Comparison of ENCODE assay signal across 8 cellular contexts in genomic region chr9:2158111-2158610, GRCh38.
DNase-seq lines count a peak whose midpoint lies in the region; ATAC-seq and TF ChIP-seq lines count a peak whose summit lies in the region.

No MANE protein-coding gene starts in this region.

- TF ChIP-seq CTCF in LNCaP clone FGC (IDR thresholded peaks at IDR 0.05; ENCODE audit: control insufficient read depth, extremely low read depth, insufficient read depth) = no peak
- no peak for TF ChIP-seq CTCF in colonic mucosa (IDR thresholded peaks at IDR 0.05)

- peak overlapping the region; percentile 99 for H3K4me2 ChIP-seq in GM23248 (ENCODE audit: unreplicated experiment)

- H3K79me2 ChIP-seq in GM23248 (ENCODE audit: insufficient read depth) = peaks cover 82% of the 10 kb centered on the region

- intact Hi-C loops in colonic mucosa (cut with DNase I) = no loop called here

- H4K20me1 ChIP-seq in GM23248 (ENCODE audit: insufficient read depth) = no peaks in the 10 kb centered on the region

- peak overlapping the region; percentile 85 for H2AFZ ChIP-seq in GM23248

- peak; percentile 44 for DNase-seq in ELF-1 (ENCODE audit: low read depth, low spot score)
- peak; percentile 80 for DNase-seq in GM23248
- peak; percentile 38 for DNase-seq in LNCaP clone FGC (ENCODE audit: low read depth)
- peak in 3 of 5 experiments; percentile 14 to 88 (median 43) for DNase-seq in T-helper 2 cell
- peak; percentile 57 for DNase-seq in colonic mucosa
- no peak for DNase-seq in left lobe of liver (ENCODE audit: low spot score)
- DNase-seq in stimulated activated CD4-positive, alpha-beta T cell treated with anti-CD3 and anti-CD28 coated beads, Interleukin-4, amount 100 ng/mL, for 1 hour = peak; percentile 35
- no peak for DNase-seq in GM19240 (ENCODE audit: insufficient read length, low spot score)

- peaks cover 17% of the 10 kb centered on the region for H3K4me1 ChIP-seq in GM23248 (ENCODE audit: insufficient read depth)
- peaks cover 3% of the 10 kb centered on the region for H3K4me1 ChIP-seq in colonic mucosa

- H3K4me3 ChIP-seq in GM23248 = peak overlapping the region; percentile 76
- peak overlapping the region; percentile 68 for H3K4me3 ChIP-seq in LNCaP clone FGC (ENCODE audit: low read depth, low read length)
- peak overlapping the region; percentile 38 for H3K4me3 ChIP-seq in colonic mucosa

- H3K27me3 ChIP-seq in GM23248 (replicated peaks; ENCODE audit: insufficient read depth) = no peaks in the 10 kb centered on the region
- H3K27me3 ChIP-seq in colonic mucosa = no peaks in the 10 kb centered on the region

- H3K27ac ChIP-seq in GM23248 (peak overlapping the region; percentile 83), colonic mucosa (peak overlapping the region; percentile 26)

- H3K9ac ChIP-seq in GM23248 (peak overlapping the region; percentile 84), colonic mucosa (ENCODE audit: low read depth in 2 of 2, low read length in 2 of 2) (peak overlapping the region in 1 of 2 donors; percentile 57)

- H3K9me3 ChIP-seq in GM23248 (ENCODE audit: low read depth) (no peaks in the 10 kb centered on the region), colonic mucosa (no peaks in the 10 kb centered on the region)

- H3K9me2 ChIP-seq in GM23248 (ENCODE audit: insufficient read depth) = no peaks in the 10 kb centered on the region

- peaks cover 26% of the 10 kb centered on the region for H3F3A ChIP-seq in GM23248 (ENCODE audit: insufficient read depth)

- in situ Hi-C loops in GM23248 (cut with MboI) = no loop called here

- ATAC-seq in left lobe of liver = peak; percentile 53

- WGBS in GM23248 (ENCODE audit: low coverage in 1 of 2, low lambda C conversion rate in 2 of 2, missing lambda C conversion rate in 2 of 2), 2 experiments = 1 to 2% methylated on average over 13 of the region's 13 CpGs

- H3K36me3 ChIP-seq in GM23248 (ENCODE audit: low read depth) (no peaks in the 10 kb centered on the region), colonic mucosa (peaks cover 4% of the 10 kb centered on the region)

Comparison
In these comparisons a context has a peak if more than half of its experiments do, and no peak if none do; other contexts are left out.
1. DNase-seq: peak in ELF-1 (single experiment), GM23248 (single experiment), LNCaP clone FGC (single experiment), T-helper 2 cell (3 of 5), colonic mucosa (single experiment) and stimulated activated CD4-positive, alpha-beta T cell treated with anti-CD3 and anti-CD28 coated beads, Interleukin-4, amount 100 ng/mL, for 1 hour (single experiment); none in left lobe of liver (single experiment) and GM19240 (single experiment).
2. Peak in every context shown above with its lines, with median percentiles within 50 percentile points of each other: H3K4me3 ChIP-seq.